8 cellular contexts compared by ENCODE assay signal in genomic region chrX:53683556-53684414, GRCh38. TPM values are rescaled to one million over a fixed set of nuclear protein-coding genes. Genes with fewer than 3 reads are reported as not detected.
DNase-seq lines count a peak whose midpoint lies in the region; ATAC-seq and TF ChIP-seq lines count a peak whose summit lies in the region.

No MANE protein-coding gene starts in this region.

- TF ChIP-seq CTCF in Peyer's patch (IDR thresholded peaks at IDR 0.05) (peak in 1 of 6 experiments; percentile 12), esophagus squamous epithelium (IDR thresholded peaks at IDR 0.05) (peak in 1 of 6 experiments; percentile 34)

- 0 to 56% methylated on average over 6 to 25 of the region's 80 CpGs for WGBS in esophagus squamous epithelium, 2 donors

- intact Hi-C loops in esophagus squamous epithelium (cut with DNase I): no loop called here

- no peaks in the 10 kb centered on the region for H3K27me3 ChIP-seq in Peyer's patch
- H3K27me3 ChIP-seq in esophagus squamous epithelium: no peaks in the 10 kb centered on the region
- H3K27me3 ChIP-seq in muscle layer of duodenum (ENCODE audit: low read depth, low read length): no peaks in the 10 kb centered on the region

- no peaks in the 10 kb centered on the region for H3K9me3 ChIP-seq in KOPT-K1 (ENCODE audit: insufficient read depth, low read length, poor library complexity, severe bottlenecking)
- H3K9me3 ChIP-seq in Peyer's patch: peaks cover 0 to 4% (median 0%) of the 10 kb centered on the region in 4 donors
- no peaks in the 10 kb centered on the region for H3K9me3 ChIP-seq in esophagus squamous epithelium
- H3K9me3 ChIP-seq in muscle layer of duodenum (ENCODE audit: control insufficient read depth in 1 of 2, low read length in 2 of 2): no peaks in the 10 kb centered on the region

- H3K4me1 ChIP-seq in Peyer's patch: peaks cover 0 to 15% (median 2%) of the 10 kb centered on the region in 4 donors
- peaks cover 0 to 39% (median 0%) of the 10 kb centered on the region in 3 donors for H3K4me1 ChIP-seq in esophagus squamous epithelium
- H3K4me1 ChIP-seq in muscle layer of duodenum (ENCODE audit: control insufficient read depth in 1 of 2, insufficient read depth in 2 of 2, low read length in 2 of 2): peaks cover 0 to 22% of the 10 kb centered on the region in 2 donors

- H3K36me3 ChIP-seq in KOPT-K1 (ENCODE audit: insufficient read depth, low read length) (peaks cover 37% of the 10 kb centered on the region), Peyer's patch (no peaks in the 10 kb centered on the region), esophagus squamous epithelium (peaks cover 0 to 17% (median 0%) of the 10 kb centered on the region in 3 donors), muscle layer of duodenum (ENCODE audit: control insufficient read depth in 1 of 2, insufficient read depth in 2 of 2, low read length in 2 of 2) (peaks cover 6 to 9% of the 10 kb centered on the region in 2 donors)

- DNase-seq in DMS79 (lab: John Stamatoyannopoulos, UW) (peak; percentile 89), Peyer's patch (peak; percentile 87 to 97 (median 92)), activated T-helper 1 cell treated with Interleukin-2 at 50 U/mL for 16 hours (ENCODE audit: low read depth) (peak; percentile 79), esophagus squamous epithelium (lab: John Stamatoyannopoulos, UW) (peak; percentile 76)
- peak; percentile 70 for DNase-seq in stimulated activated CD8-positive, alpha-beta memory T cell treated with anti-CD3 and anti-CD28 coated beads, Interleukin-7, amount 100 ng/mL, for 24 hours (ENCODE audit: low read depth)

- peak; percentile 58 for ATAC-seq in GM21825 (IDR thresholded peaks at IDR 0.05; ENCODE audit: unreplicated experiment)

- H3K4me3 ChIP-seq in Peyer's patch (peak overlapping the region; percentile 52 to 85 (median 67)), esophagus squamous epithelium (peak overlapping the region; percentile 43 to 74 (median 71)), muscle layer of duodenum (ENCODE audit: low read depth in 1 of 2, low read length in 2 of 2) (peak overlapping the region; percentile 68 to 78)

- TF ChIP-seq POLR2A in Peyer's patch (IDR thresholded peaks at IDR 0.05): peak; percentile 39 to 60
- peak in 2 of 4 donors; percentile 18 to 72 for TF ChIP-seq POLR2A in esophagus squamous epithelium (IDR thresholded peaks at IDR 0.05)

- H3K27ac ChIP-seq in KOPT-K1 (ENCODE audit: low read depth, low read length, poor library complexity, severe bottlenecking) (peak overlapping the region; percentile 91), Peyer's patch (peak overlapping the region; percentile 81 to 92 (median 90)), esophagus squamous epithelium (peak overlapping the region; percentile 85 to 94 (median 93)), muscle layer of duodenum (ENCODE audit: low read length) (peak overlapping the region; percentile 83)

RNA-seq across cellular contexts. Expression of gene HUWE1, which starts 2.7 kb away (rescaled TPM):
- total RNA-seq in Peyer's patch: 100 to 1,000 TPM in 3 of 4 donors, 10 to 100 TPM in 1; 84.4 to 139 (median 123) TPM
- total RNA-seq in esophagus squamous epithelium: 100 to 1,000 TPM in 2 of 4 donors, 10 to 100 TPM in 2; 76.6 to 112 (median 101) TPM

Comparison
In these comparisons a context has a peak if more than half of its experiments do, and no peak if none do; other contexts are left out.
1. Peak in every context shown above with its lines: DNase-seq, ATAC-seq, H3K4me3 ChIP-seq and H3K27ac ChIP-seq.